ENCODE assay signal across 9 cellular contexts in the genomic region with DNA sequence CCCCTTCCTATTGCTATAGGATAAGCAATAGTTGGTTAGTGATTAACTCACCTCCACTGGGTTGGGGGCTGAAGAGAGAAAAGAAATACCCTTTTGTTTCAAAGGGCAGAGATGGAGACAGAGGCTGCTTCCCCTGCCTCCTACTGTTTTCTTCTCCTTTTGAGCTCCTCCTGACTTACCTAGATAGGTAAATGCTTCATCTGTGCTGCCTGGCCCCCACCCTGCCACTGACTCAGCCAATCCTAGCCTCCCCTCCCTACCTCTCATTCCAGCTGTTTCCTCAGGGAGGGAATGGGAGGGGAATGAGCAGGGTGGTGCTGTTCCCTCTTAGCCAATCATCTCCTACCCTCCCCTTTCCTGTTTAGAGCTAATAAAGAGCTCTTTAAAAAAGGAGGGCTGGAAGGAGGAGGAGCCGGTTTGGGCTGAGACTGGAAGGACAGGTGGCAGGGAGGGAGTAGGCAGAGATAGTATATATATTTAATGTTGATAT. TPM values are rescaled to one million over a fixed set of nuclear protein-coding genes. Genes with fewer than 3 reads are reported as not detected.
A peak's percentile ranks its signal among the peaks of the same experiment; 100 is the strongest.
DNase-seq lines count a peak whose midpoint lies in the region; ATAC-seq, FAIRE-seq and TF ChIP-seq lines count a peak whose summit lies in the region.
"Had no signal": no experiment of that assay in that cellular context is flagged by ENCODE, and none has a peak within 500 bp of the region (broad histone marks: within the 10 kb centered on the region; RNA-seq: fewer than 3 reads in every experiment).

Gene C1orf116, minus strand, starts transcription at position 229 of the 490 bp plus-strand sequence. CDS start 5,158 bp downstream, outside the sequence.

- H3K9me3 ChIP-seq in pancreas (no peaks in the 10 kb centered on the region), gastroesophageal sphincter (no peaks in the 10 kb centered on the region)

- H3K27me3 ChIP-seq in pancreas (no peaks in the 10 kb centered on the region), gastroesophageal sphincter (peaks cover 23% of the 10 kb centered on the region)

- TF ChIP-seq CTCF in epithelial cell of proximal tubule (conservative IDR thresholded peaks at IDR 0.05; ENCODE audit: low read depth, low read length) (no peak), pancreas (IDR thresholded peaks at IDR 0.05) (no peak), gastroesophageal sphincter (IDR thresholded peaks at IDR 0.05) (no peak)

- 0% methylated on average over 1 of the region's 1 CpG for WGBS in pancreas, 2 donors
- WGBS in gastroesophageal sphincter (ENCODE audit: low coverage in 1 of 2), 2 donors = no CpG with 5 or more reads among the region's 1 CpG

- TF ChIP-seq POLR2A in gastroesophageal sphincter (IDR thresholded peaks at IDR 0.05) = no peak

- intact Hi-C loops in pancreas (cut with DNase I) = no loop called here

- no peak for TF ChIP-seq EP300 in gastroesophageal sphincter (IDR thresholded peaks at IDR 0.05)

- H3K4me1 ChIP-seq in pancreas (peaks cover 14 to 40% (median 32%) of the 10 kb centered on the region in 3 donors), gastroesophageal sphincter (no peaks in the 10 kb centered on the region)

- H3K4me3 ChIP-seq in epithelial cell of proximal tubule (ENCODE audit: low read depth, low read length) (peak within 1 kb of the TSS; percentile 53), pancreas (peak within 1 kb of the TSS; percentile 11 to 47 (median 40)), gastroesophageal sphincter (no peak within 1 kb of the TSS)

- FAIRE-seq in pancreas (lab: Jason Lieb, UNC) = no peak

- DNase-seq in H4 (ENCODE audit: low spot score) (peak; percentile 24), NCI-H2171 treated with DMSO at 0.1 percent for 48 hours (lab: John Stamatoyannopoulos, UW) (peak; percentile 48), epithelial cell of proximal tubule (ENCODE audit: low read depth) (no peak), pancreas (peak in 5 of 6 donors; percentile 51 to 83 (median 67)), DMS 273 treated with DMSO at 0.1 percent for 48 hours (lab: John Stamatoyannopoulos, UW) (no peak), KG1 (lab: John Stamatoyannopoulos, UW) (no peak)
- DNase-seq: stimulated activated CD4-positive, alpha-beta T cell treated with anti-CD3 and anti-CD28 coated beads, Interleukin-4, amount 100 ng/mL, for 24 hours had no signal

- H3K36me3 ChIP-seq in pancreas (no peaks in the 10 kb centered on the region), gastroesophageal sphincter (no peaks in the 10 kb centered on the region)

- peak within 1 kb of the TSS; percentile 41 to 92 (median 76) for H3K27ac ChIP-seq in pancreas
- H3K27ac ChIP-seq in gastroesophageal sphincter = no peak within 1 kb of the TSS

- ATAC-seq in pancreas (peak; percentile 84 to 92 (median 87)), GM21619 (IDR thresholded peaks at IDR 0.05; ENCODE audit: unreplicated experiment) (no peak), gastroesophageal sphincter (no peak)

RNA-seq across cellular contexts. Expression of gene C1orf116, which starts in this region (rescaled TPM):
- total RNA-seq in H4 (2014; rRNA removed; shearing (Covaris generic)) = not detected in 2 replicates
- total RNA-seq in epithelial cell of proximal tubule (21.6 and 22.5 TPM in 2 replicates), pancreas (10 to 100 TPM in 4 of 6 donors, 1 to 10 TPM in 2; 7.8 to 26.9 (median 10.1) TPM), gastroesophageal sphincter (1 to 10 TPM in 2 of 4 donors, under 1 TPM in 1, not detected in 1; 0.19 to 3.7 (median 1.4) TPM)
- polyA plus RNA-seq in pancreas = 10 to 100 TPM in 1 of 2 donors, 1 to 10 TPM in 1; 9.4 to 11.7 TPM

Comparison
In these comparisons a context has a peak if more than half of its experiments do, and no peak if none do; other contexts are left out.
1. Peak in DNase-seq in H4; RNA of the gene not detected or under 1 TPM.
2. DNase-seq: peak in NCI-H2171 treated with DMSO at 0.1 percent for 48 hours (single experiment) and pancreas (5 of 6); none in epithelial cell of proximal tubule (single experiment), DMS 273 treated with DMSO at 0.1 percent for 48 hours (single experiment) and KG1 (single experiment).
3. H3K4me3 ChIP-seq: peak in epithelial cell of proximal tubule (single experiment) and pancreas (4 of 4); none in gastroesophageal sphincter (0 of 2).
4. ATAC-seq: peak in pancreas (4 of 4); none in GM21619 (single experiment) and gastroesophageal sphincter (single experiment).
5. H3K27ac ChIP-seq: peak in pancreas (4 of 4); none in gastroesophageal sphincter (0 of 4).